Comparison of ENCODE assay signal across 3 cellular contexts in genomic region chr9:125125523-125125922, GRCh38.
TF ChIP-seq lines count a peak whose summit lies in the region.

No MANE protein-coding gene starts in this region.

TF ChIP-seq in GM23338, 12 proteins besides CTCF, POLR2A, EP300 and RAD21 (continues in another document):
- TF ChIP-seq CREB1 (CRISPR knock-in tag; IDR thresholded peaks at IDR 0.05; ENCODE audit: low read depth) (no peak), EZH2 (IDR thresholded peaks at IDR 0.05; ENCODE audit: low read depth, unreplicated experiment) (no peak), POLR2AphosphoS5 (IDR thresholded peaks at IDR 0.05; ENCODE audit: low read depth) (no peak), ZNF331 (CRISPR knock-in tag; IDR thresholded peaks at IDR 0.05; ENCODE audit: low read depth) (no peak), NANOG (IDR thresholded peaks at IDR 0.05; ENCODE audit: borderline replicate concordance) (no peak), REST (IDR thresholded peaks at IDR 0.05; ENCODE audit: unreplicated experiment) (no peak), ETS1 (IDR thresholded peaks at IDR 0.05) (no peak), STAT1 (IDR thresholded peaks at IDR 0.05; ENCODE audit: unreplicated experiment) (no peak)

TF ChIP-seq in SK-N-SH, 30 proteins besides CTCF, POLR2A, EP300 and RAD21:
- TF ChIP-seq FOXM1 (IDR thresholded peaks at IDR 0.05; ENCODE audit: low read depth) = no peak
- no peak for TF ChIP-seq IRF3 (IDR thresholded peaks at IDR 0.05; ENCODE audit: low read depth, low read length)
- no peak for TF ChIP-seq MEF2A (IDR thresholded peaks at IDR 0.05; ENCODE audit: borderline replicate concordance, low read depth)
- no peak for TF ChIP-seq RCOR1 (IDR thresholded peaks at IDR 0.05; ENCODE audit: low read length)
- TF ChIP-seq USF2 (IDR thresholded peaks at IDR 0.05; ENCODE audit: borderline replicate concordance, low read depth, low read length) = no peak
- no peak for TF ChIP-seq YY1 (IDR thresholded peaks at IDR 0.05; ENCODE audit: low read depth)
- no peak for TF ChIP-seq GABPA (IDR thresholded peaks at IDR 0.05; ENCODE audit: low read depth)
- TF ChIP-seq REST (IDR thresholded peaks at IDR 0.05; ENCODE audit: low read depth, low read length) = no peak
- TF ChIP-seq TAF1 (IDR thresholded peaks at IDR 0.05; ENCODE audit: borderline replicate concordance, low read depth, low read length) = no peak
- no peak for TF ChIP-seq GATA2 (CRISPR knock-in tag; IDR thresholded peaks at IDR 0.05)
- TF ChIP-seq MXI1 (IDR thresholded peaks at IDR 0.05; ENCODE audit: low read depth, low read length) = no peak
- TF ChIP-seq EZH2phosphoT487 (IDR thresholded peaks at IDR 0.05; ENCODE audit: borderline replicate concordance, low read depth) = no peak
- TF ChIP-seq CHD2 (IDR thresholded peaks at IDR 0.05; ENCODE audit: low read length, partially characterized antibody) = no peak
- TF ChIP-seq SMC3 (IDR thresholded peaks at IDR 0.05; ENCODE audit: low read depth, low read length) = no peak
- no peak for TF ChIP-seq SIN3A (IDR thresholded peaks at IDR 0.05; ENCODE audit: borderline replicate concordance, low read depth, low read length)
- no peak for TF ChIP-seq USF1 (IDR thresholded peaks at IDR 0.05; ENCODE audit: borderline replicate concordance, low read depth)
- no peak for TF ChIP-seq POLR2AphosphoS5 (IDR thresholded peaks at IDR 0.05; ENCODE audit: low read depth, low read length)

TF ChIP-seq in H1, 55 proteins besides CTCF, POLR2A, EP300 and RAD21:
- TF ChIP-seq SRF (IDR thresholded peaks at IDR 0.05; ENCODE audit: low read depth, low read length) (no peak), USF2 (IDR thresholded peaks at IDR 0.05; ENCODE audit: low read length) (no peak), NANOG (IDR thresholded peaks at IDR 0.05; ENCODE audit: insufficient read depth, low read depth, low read length, poor library complexity, severe bottlenecking) (no peak), JUN (IDR thresholded peaks at IDR 0.05; ENCODE audit: low read depth, low read length) (no peak), CBX8 (IDR thresholded peaks at IDR 0.05; ENCODE audit: borderline replicate concordance, low read depth, low read length) (no peak), EGR1 (IDR thresholded peaks at IDR 0.05; ENCODE audit: borderline replicate concordance, low read depth, low read length) (no peak), HDAC2 (IDR thresholded peaks at IDR 0.05; ENCODE audit: borderline replicate concordance in 1 of 2, low read depth in 2 of 2, low read length in 2 of 2) (no peak), JUND (IDR thresholded peaks at IDR 0.05; ENCODE audit: low read length) (no peak), SIX5 (IDR thresholded peaks at IDR 0.05; ENCODE audit: low read depth, low read length) (no peak), BCL11A (IDR thresholded peaks at IDR 0.05; ENCODE audit: low read depth in 2 of 2, low read length in 2 of 2) (no peak), ZNF274 (IDR thresholded peaks at IDR 0.05; ENCODE audit: borderline replicate concordance, extremely low read depth, low read length) (no peak), YY1 (IDR thresholded peaks at IDR 0.05; ENCODE audit: low read depth, low read length) (no peak)
TF ChIP-seq in H1: peak in this region for 0.
